ENCODE assay signal across 12 cellular contexts in genomic region chr10:71064413-71065118, GRCh38.
DNase-seq lines count a peak whose midpoint lies in the region; ATAC-seq, FAIRE-seq and TF ChIP-seq lines count a peak whose summit lies in the region.
"Had no signal": no experiment of that assay in that cellular context is flagged by ENCODE, and none has a peak within 500 bp of the region (broad histone marks: within the 10 kb centered on the region; RNA-seq: fewer than 3 reads in every experiment).

No MANE protein-coding gene starts in this region.

- TF ChIP-seq EP300 in K562 (IDR thresholded peaks at IDR 0.05; ENCODE audit: low read length): no peak

- H3K4me3 ChIP-seq in IMR-90 (ENCODE audit: insufficient read depth, low read depth, low read length) (no peak overlapping the region), K562 (no peak overlapping the region), mesenchymal stem cell (ENCODE audit: insufficient read depth in 1 of 2, low read depth in 1 of 2, low read length in 2 of 2) (no peak overlapping the region)

- CTCF ChIA-PET in IMR-90 (lab: Yijun Ruan, JAX): no interaction called here
- CTCF ChIA-PET in K562 (lab: Yijun Ruan, JAX; ENCODE audit: low intra/inter-chr PET ratio): interaction anchor here (1.4 kb wide), 1 partner anchor 162 kb away, joined by 5 read pairs; no protein-coding TSS in a partner anchor

- intact Hi-C loops in IMR-90 (cut with micrococcal nuclease): no loop called here
- intact Hi-C loops in K562 (cut with micrococcal nuclease): no loop called here

- H3K4me2 ChIP-seq in IMR-90 (ENCODE audit: low read depth, low read length) (no peak overlapping the region), K562 (ENCODE audit: insufficient read depth, low read length) (no peak overlapping the region), mesenchymal stem cell (ENCODE audit: low read length, poor library complexity, severe bottlenecking) (no peak overlapping the region)

- H3K9ac ChIP-seq in IMR-90 (ENCODE audit: low read depth, low read length) (no peak overlapping the region), K562 (ENCODE audit: insufficient read depth in 1 of 2, low read depth in 2 of 2, low read length in 2 of 2) (peak overlapping the region in 1 of 2 experiments; percentile 60; a peak in 1 of 4 replicates), mesenchymal stem cell (ENCODE audit: low read length) (peak overlapping the region; percentile 15)

- dilution Hi-C loops in IMR-90 (cut with HindIII; ENCODE audit: low sequenced_read_pairs, unreplicated experiment): no loop called here

- H3K79me2 ChIP-seq in K562 (ENCODE audit: control insufficient read depth, insufficient read depth, low read length): no peaks in the 10 kb centered on the region

- no peak overlapping the region for H3K14ac ChIP-seq in IMR-90 (replicated peaks; ENCODE audit: low read depth, low read length)
- no peak overlapping the region for H3K14ac ChIP-seq in mesenchymal stem cell (ENCODE audit: low read length in 2 of 2)

- no peak overlapping the region for H3K27ac ChIP-seq in IMR-90 (ENCODE audit: insufficient read depth, low read length)
- H3K27ac ChIP-seq in K562 (ENCODE audit: extremely low read depth, low read depth, low read length): no peak overlapping the region
- no peak overlapping the region for H3K27ac ChIP-seq in mesenchymal stem cell (ENCODE audit: low read length, poor library complexity, severe bottlenecking)

- no peak for TF ChIP-seq RAD21 in IMR-90 (IDR thresholded peaks at IDR 0.05; ENCODE audit: low read length)
- peak in 1 of 2 experiments; percentile 50; a peak in 2 of 4 replicates for TF ChIP-seq RAD21 in K562 (CRISPR knock-in tag; conservative IDR thresholded peaks at IDR 0.05 in 1 of 2, IDR thresholded peaks at IDR 0.05 in 1 of 2)

- H2BK15ac ChIP-seq in IMR-90 (ENCODE audit: low read depth, low read length) (no peak overlapping the region), mesenchymal stem cell (ENCODE audit: low read depth, poor library complexity, severe bottlenecking) (no peak overlapping the region)

- no peak overlapping the region for H3K18ac ChIP-seq in IMR-90 (ENCODE audit: low read depth, low read length)
- H3K18ac ChIP-seq in mesenchymal stem cell (ENCODE audit: low read depth in 1 of 2, low read length in 2 of 2): no peak overlapping the region

- no peak for ATAC-seq in IMR-90 (ENCODE audit: low read depth)
- peak; percentile 34; the same call in 1 of the 3 replicates for ATAC-seq in K562
- ATAC-seq: stimulated activated naive CD8-positive, alpha-beta T cell treated with anti-CD3 and anti-CD28 coated beads, Interleukin-15, amount 100 ng/mL, for 72 hours had no signal

- H3K4me1 ChIP-seq in IMR-90 (ENCODE audit: control insufficient read depth, insufficient read depth, low read length): no peaks in the 10 kb centered on the region
- H3K4me1 ChIP-seq in K562 (replicated peaks in 1 of 2; ENCODE audit: control insufficient read depth in 2 of 2, insufficient read depth in 2 of 2, low read length in 2 of 2): no peaks in the 10 kb centered on the region; a peak in 1 of 5 replicates
- peaks cover 5% of the 10 kb centered on the region for H3K4me1 ChIP-seq in mesenchymal stem cell (ENCODE audit: control insufficient read depth, insufficient read depth, low read depth, low read length)

- H2AK5ac ChIP-seq in IMR-90 (ENCODE audit: low read depth, low read length) (no peak overlapping the region), mesenchymal stem cell (ENCODE audit: low read length, severe bottlenecking) (no peak overlapping the region)

- no peak for TF ChIP-seq CTCF in IMR-90 (conservative IDR thresholded peaks at IDR 0.05; ENCODE audit: low read depth, low read length)
- peak; percentile 39 to 53 (median 50); a peak in 4 of 6 replicates for TF ChIP-seq CTCF in K562 (IDR thresholded peaks at IDR 0.05 in 2 of 3, conservative IDR thresholded peaks at IDR 0.05 in 1 of 3; ENCODE audit: insufficient read depth in 2 of 3, low read depth in 1 of 3, low read length in 3 of 3)

- H4K5ac ChIP-seq in IMR-90 (ENCODE audit: low read depth, low read length): no peak overlapping the region

- H3K4ac ChIP-seq in IMR-90 (ENCODE audit: low read depth, low read length): no peak overlapping the region
- no peak overlapping the region for H3K4ac ChIP-seq in mesenchymal stem cell (ENCODE audit: low read depth in 1 of 2, low read length in 2 of 2)

- H3K9me3 ChIP-seq in IMR-90 (ENCODE audit: control insufficient read depth, insufficient read depth, low read length) (no peaks in the 10 kb centered on the region), K562 (replicated peaks; ENCODE audit: control insufficient read depth, insufficient read depth, low read depth, low read length) (no peaks in the 10 kb centered on the region), mesenchymal stem cell (ENCODE audit: control insufficient read depth, low read length) (no peaks in the 10 kb centered on the region)

- 71% methylated on average over 6 of the region's 13 CpGs; no CpG with 5 or more reads in 1 of the 2 experiments for WGBS in IMR-90 (ENCODE audit: extremely low coverage in 2 of 2, insufficient read length in 1 of 2), 2 experiments
- 2% methylated on average over 13 of the region's 13 CpGs for WGBS in K562 (ENCODE audit: insufficient coverage, low coverage, missing lambda C conversion rate)
- WGBS in mesenchymal stem cell: 58% methylated on average over 13 of the region's 13 CpGs

- H4K91ac ChIP-seq in IMR-90 (ENCODE audit: insufficient read depth, low read depth, low read length) (no peak overlapping the region), mesenchymal stem cell (ENCODE audit: low read length) (no peak overlapping the region)

- POLR2A ChIA-PET in IMR-90 (lab: Charles Lee; ENCODE audit: unreplicated experiment) (no interaction called here), K562 (lab: Yijun Ruan, JAX) (interaction anchor here (0.6 to 0.7 kb wide), 3 partner anchors 23 to 113 kb away, joined by 3 read pairs; no protein-coding TSS in a partner anchor)

- H2BK12ac ChIP-seq in mesenchymal stem cell (ENCODE audit: low read length in 2 of 2): no peak overlapping the region

- TF ChIP-seq POLR2A in IMR-90 (IDR thresholded peaks at IDR 0.05; ENCODE audit: low read depth, low read length) (no peak), K562 (conservative IDR thresholded peaks at IDR 0.05) (no peak)

- H3K36me3 ChIP-seq in IMR-90 (ENCODE audit: control insufficient read depth, insufficient read depth, low read length): no peaks in the 10 kb centered on the region
- no peaks in the 10 kb centered on the region for H3K36me3 ChIP-seq in K562 (ENCODE audit: control insufficient read depth, insufficient read depth, low read length)
- no peaks in the 10 kb centered on the region for H3K36me3 ChIP-seq in mesenchymal stem cell (ENCODE audit: control insufficient read depth in 1 of 2, insufficient read depth in 2 of 2, low read depth in 1 of 2, low read length in 2 of 2)

- no peak overlapping the region for H2BK20ac ChIP-seq in IMR-90 (ENCODE audit: low read depth, low read length)

- H3K27me3 ChIP-seq in IMR-90 (ENCODE audit: control insufficient read depth, insufficient read depth, low read length) (peaks cover 52% of the 10 kb centered on the region), K562 (ENCODE audit: control insufficient read depth in 2 of 2, insufficient read depth in 2 of 2, low read length in 2 of 2) (peaks cover 40 to 90% of the 10 kb centered on the region in 2 experiments; a peak in 4 of 5 replicates), mesenchymal stem cell (ENCODE audit: control insufficient read depth in 1 of 2, insufficient read depth in 1 of 2, low read length in 2 of 2) (peaks cover 26 to 34% of the 10 kb centered on the region in 2 experiments)

- peak; percentile 59 for FAIRE-seq in K562 (lab: Jason Lieb, UNC)
- no peak for FAIRE-seq in HTR-8/SVneo (lab: Jason Lieb, UNC)
- FAIRE-seq in GM19239 (lab: Jason Lieb, UNC): no peak

- H2AFZ ChIP-seq in IMR-90 (replicated peaks; ENCODE audit: low read length, poor library complexity): no peak overlapping the region
- H2AFZ ChIP-seq in K562 (ENCODE audit: low read depth, low read length): no peak overlapping the region
- no peak overlapping the region for H2AFZ ChIP-seq in mesenchymal stem cell (ENCODE audit: low read depth, low read length)

- in situ Hi-C loops in IMR-90 (cut with MboI; ENCODE audit: low sequenced_read_pairs) (no loop called here), K562 (cut with MboI) (no loop called here)

- no peak overlapping the region for H2AK9ac ChIP-seq in IMR-90 (replicated peaks; ENCODE audit: low read depth, low read length, poor library complexity)

- H3K23ac ChIP-seq in IMR-90 (ENCODE audit: low read depth, low read length) (no peak overlapping the region), mesenchymal stem cell (ENCODE audit: low read length in 2 of 2) (no peak overlapping the region)

- BruUV-seq in IMR-90 (replicated peaks; lab: Mats Ljungman, UMichigan) (no TSS peak), K562 (replicated peaks; lab: Mats Ljungman, UMichigan) (no TSS peak)

- H3K9me1 ChIP-seq in IMR-90 (ENCODE audit: insufficient read depth, low read length): no peaks in the 10 kb centered on the region
- no peaks in the 10 kb centered on the region for H3K9me1 ChIP-seq in K562 (ENCODE audit: control insufficient read depth, insufficient read depth, low read length)

- peak; percentile 26 for DNase-seq in CMK (ENCODE audit: low read depth)
- DNase-seq in IMR-90: no peak
- DNase-seq in K562 (ENCODE audit: extremely low read depth in 1 of 4, low spot score in 3 of 4): peak in 1 of 4 experiments; percentile 14
- peak; percentile 32 for DNase-seq in mesenchymal stem cell
- no peak for DNase-seq in HTR-8/SVneo (ENCODE audit: insufficient read length, low spot score)
- no peak for DNase-seq in mesenteric fat pad (ENCODE audit: low spot score)
- DNase-seq in Ammon's horn (ENCODE audit: low spot score): no peak
- no peak for DNase-seq in GM19239 (ENCODE audit: insufficient read length, low spot score)
- DNase-seq: CD8-positive, alpha-beta memory T cell; effector CD8-positive, alpha-beta T cell; NCI-H2081; stimulated activated naive CD8-positive, alpha-beta T cell treated with anti-CD3 and anti-CD28 coated beads, Interleukin-15, amount 100 ng/mL, for 72 hours had no signal

- no peaks in the 10 kb centered on the region for H4K20me1 ChIP-seq in IMR-90 (ENCODE audit: insufficient read depth, low read length)
- peaks cover 10% of the 10 kb centered on the region; the same call in 1 of the 2 replicates for H4K20me1 ChIP-seq in K562 (replicated peaks; ENCODE audit: control insufficient read depth, insufficient read depth, low read length)

- no peak overlapping the region for H3K56ac ChIP-seq in IMR-90 (ENCODE audit: extremely low read depth, insufficient read depth, low read length)

- H2BK5ac ChIP-seq in IMR-90 (ENCODE audit: low read depth, low read length, poor library complexity, severe bottlenecking) (no peak overlapping the region), mesenchymal stem cell (ENCODE audit: low read depth, low read length, poor library complexity, severe bottlenecking) (no peak overlapping the region)

- H3K79me1 ChIP-seq in IMR-90 (ENCODE audit: low read depth in 1 of 2, low read length in 2 of 2) (no peaks in the 10 kb centered on the region), mesenchymal stem cell (replicated peaks; ENCODE audit: low read length, poor library complexity, severe bottlenecking) (no peaks in the 10 kb centered on the region)

- no peak overlapping the region for H4K8ac ChIP-seq in IMR-90 (ENCODE audit: low read depth in 2 of 2, low read length in 2 of 2)
- no peak overlapping the region for H4K8ac ChIP-seq in mesenchymal stem cell (ENCODE audit: low read length)

- no peak overlapping the region for H2BK120ac ChIP-seq in IMR-90 (ENCODE audit: low read depth, low read length)
- no peak overlapping the region for H2BK120ac ChIP-seq in mesenchymal stem cell (ENCODE audit: low read depth, low read length)

Comparison
In these comparisons a context has a peak if more than half of its experiments do, and no peak if none do; other contexts are left out.
1. DNase-seq: peak in CMK (single experiment) and mesenchymal stem cell (single experiment); none in IMR-90 (single experiment), HTR-8/SVneo (single experiment), mesenteric fat pad (single experiment), Ammon's horn (single experiment) and GM19239 (single experiment).